ENCODE assay signal across 8 cellular contexts in genomic region chr6:34196116-34196832, GRCh38. TPM values are rescaled to one million over a fixed set of nuclear protein-coding genes. Genes with fewer than 3 reads are reported as not detected.
DNase-seq lines count a peak whose midpoint lies in the region; ATAC-seq and TF ChIP-seq lines count a peak whose summit lies in the region.

No MANE protein-coding gene starts in this region.

- peak overlapping the region in 7 of 59 donors; percentile 4 to 75 (median 70) for H3K27ac ChIP-seq in dorsolateral prefrontal cortex

- peak; percentile 81 for DNase-seq in G401 (ENCODE audit: low spot score)
- DNase-seq in HFF-Myc (ENCODE audit: extremely low read depth, low read depth): peak; percentile 17
- peak; percentile 30 for DNase-seq in NCI-H345 treated with DMSO at 0.1 percent for 48 hours (lab: John Stamatoyannopoulos, UW; ENCODE audit: unreplicated experiment)
- DNase-seq in activated CD4-positive, alpha-beta T cell treated with anti-CD3 and anti-CD28 coated beads, Interleukin-2, amount 50 U/mL, for 48 hours: peak; percentile 90 to 92
- peak; percentile 78 to 92 (median 85) for DNase-seq in dorsolateral prefrontal cortex
- DNase-seq in lung microvascular endothelial cell (ENCODE audit: low read depth in 2 of 2): peak; percentile 75 to 82
- DNase-seq in stimulated activated CD4-positive, alpha-beta T cell treated with anti-CD3 and anti-CD28 coated beads, TNF-alpha, amount 100 ng/mL, for 1 hour (ENCODE audit: low read depth in 3 of 3, low spot score in 1 of 3): peak; percentile 75 to 93 (median 87)

- H3K4me3 ChIP-seq in HFF-Myc (replicated peaks; ENCODE audit: low read depth, low read length): peak overlapping the region; percentile 36
- H3K4me3 ChIP-seq in dorsolateral prefrontal cortex: peak overlapping the region; percentile 47 to 85 (median 64)

- no peak for ATAC-seq in HG03097 (IDR thresholded peaks at IDR 0.05; ENCODE audit: low FRiP score, unreplicated experiment)

- intact Hi-C loops in dorsolateral prefrontal cortex (cut with DNase I): loop anchor here (1.0 to 5.0 kb wide), 7 partner anchors 27 to 221 kb away; partner anchors contain the start of genes NUDT3 (in 1 of the 2) and SMIM29 (in 1 of the 2)

- TF ChIP-seq CTCF in HFF-Myc (IDR thresholded peaks at IDR 0.05; ENCODE audit: low read depth, low read length, missing control alignments) (peak; percentile 92), dorsolateral prefrontal cortex (IDR thresholded peaks at IDR 0.05 in 54 of 56, conservative IDR thresholded peaks at IDR 0.05 in 2 of 56; ENCODE audit: low read depth in 1 of 56, partially characterized antibody in 56 of 56) (peak; percentile 78 to 100 (median 97))

- in situ Hi-C loops in G401 (cut with HindIII; ENCODE audit: low sequenced_read_pairs): loop anchor here (25.0 kb wide), 1 partner anchor 191 kb away; the partner anchor contains the start of gene NUDT3

- H3K27me3 ChIP-seq in dorsolateral prefrontal cortex: no peaks in the 10 kb centered on the region

RNA-seq across cellular contexts. Expression of gene HMGA1, which starts 40.4 kb away (rescaled TPM):
- 321 and 360 TPM in 2 replicates for total RNA-seq in G401 (2014; rRNA removed; shearing (Covaris generic))
- total RNA-seq in dorsolateral prefrontal cortex (10 to 100 TPM; 33.1 to 85.0 (median 58.3) TPM), lung microvascular endothelial cell (16.3 and 105 TPM in 2 replicates)

RNA-seq across cellular contexts. Expression of gene GRM4, which starts 50.4 kb away (rescaled TPM):
- 4.9 and 6.5 TPM in 2 replicates for total RNA-seq in G401 (2014; rRNA removed; shearing (Covaris generic))
- total RNA-seq in dorsolateral prefrontal cortex (10 to 100 TPM in 59 of 120 experiments, 1 to 10 TPM in 61; 2.8 to 17.8 (median 9.9) TPM), lung microvascular endothelial cell (not detected in 2 replicates)

RNA-seq across cellular contexts. Expression of gene SMIM29, which starts 52.5 kb away (rescaled TPM):
- 15.0 and 17.2 TPM in 2 replicates for total RNA-seq in G401 (2014; rRNA removed; shearing (Covaris generic))
- total RNA-seq in dorsolateral prefrontal cortex (100 to 1,000 TPM in 3 of 120 experiments, 10 to 100 TPM in 117; 43.8 to 108 (median 67.5) TPM), lung microvascular endothelial cell (16.1 and 22.6 TPM in 2 replicates)

Comparison
In these comparisons a context has a peak if more than half of its experiments do, and no peak if none do; other contexts are left out.
1. DNase-seq: peak in every context shown above with its lines; median percentile 91 in activated CD4-positive, alpha-beta T cell treated with anti-CD3 and anti-CD28 coated beads, Interleukin-2, amount 50 U/mL, for 48 hours; 87 in stimulated activated CD4-positive, alpha-beta T cell treated with anti-CD3 and anti-CD28 coated beads, TNF-alpha, amount 100 ng/mL, for 1 hour; 85 in dorsolateral prefrontal cortex; 81 in G401; 78 in lung microvascular endothelial cell; 30 in NCI-H345 treated with DMSO at 0.1 percent for 48 hours; 17 in HFF-Myc.